8 cellular contexts compared by ENCODE assay signal in genomic region chr4:20422398-20422797, GRCh38.
A peak's percentile ranks its signal among the peaks of the same experiment; 100 is the strongest.
DNase-seq lines count a peak whose midpoint lies in the region; ATAC-seq, FAIRE-seq and TF ChIP-seq lines count a peak whose summit lies in the region.

No MANE protein-coding gene starts in this region.

- DNase-seq in Caco-2 (peak; percentile 55 to 69), GM19239 (ENCODE audit: insufficient read length, low spot score) (no peak), NCI-H2196 (lab: John Stamatoyannopoulos, UW; ENCODE audit: unreplicated experiment) (peak; percentile 2), fibroblast of the conjunctiva (ENCODE audit: low read depth) (peak; percentile 61), progenitor cell of endocrine pancreas (ENCODE audit: low spot score, unreplicated experiment) (peak; percentile 48), activated gamma-delta T cell (lab: John Stamatoyannopoulos, UW) (no peak)
- DNase-seq in activated CD4-positive, alpha-beta T cell treated with anti-CD3 and anti-CD28 coated beads, Interleukin-2, amount 50 U/mL, for 4 hours, result peak; percentile 2 to 10

- CTCF ChIA-PET in Caco-2 (lab: Charles Lee), result interaction anchor here (0.5 to 1.0 kb wide), 3 partner anchors 263 to 379 kb away, joined by 3 to 4 read pairs (median 3); no protein-coding TSS in a partner anchor

- no TSS peak for BruUV-seq in Caco-2 (replicated peaks; lab: Mats Ljungman, UMichigan)

- H3K9me3 ChIP-seq in Caco-2, result no peaks in the 10 kb centered on the region

- no peak overlapping the region for H3K4me3 ChIP-seq in Caco-2 (ENCODE audit: low read depth, low read length)

- H3K36me3 Mint-ChIP-seq in Caco-2 (ENCODE audit: insufficient read depth, unreplicated experiment) (no peaks in the 10 kb centered on the region), progenitor cell of endocrine pancreas (ENCODE audit: insufficient read depth) (no peaks in the 10 kb centered on the region)

- no peaks in the 10 kb centered on the region for H3K9me3 Mint-ChIP-seq in Caco-2 (ENCODE audit: unreplicated experiment)
- H3K9me3 Mint-ChIP-seq in progenitor cell of endocrine pancreas (ENCODE audit: low read depth), result no peaks in the 10 kb centered on the region

- H3K27ac Mint-ChIP-seq in Caco-2 (ENCODE audit: unreplicated experiment), result no peak overlapping the region
- no peak overlapping the region for H3K27ac Mint-ChIP-seq in progenitor cell of endocrine pancreas

- H3K4me3 Mint-ChIP-seq in Caco-2 (ENCODE audit: unreplicated experiment), result no peak overlapping the region
- no peak overlapping the region for H3K4me3 Mint-ChIP-seq in progenitor cell of endocrine pancreas (ENCODE audit: low read depth)

- no peaks in the 10 kb centered on the region for H3K4me1 Mint-ChIP-seq in Caco-2 (ENCODE audit: low read depth, unreplicated experiment)
- H3K4me1 Mint-ChIP-seq in progenitor cell of endocrine pancreas (ENCODE audit: low read depth), result peaks cover 1% of the 10 kb centered on the region

- peak; percentile 73 for ATAC-seq in HG03097 (IDR thresholded peaks at IDR 0.05; ENCODE audit: low FRiP score, unreplicated experiment)

- H3K27me3 Mint-ChIP-seq in Caco-2 (ENCODE audit: insufficient read depth, unreplicated experiment), result peaks cover 12% of the 10 kb centered on the region
- peaks cover 11% of the 10 kb centered on the region for H3K27me3 Mint-ChIP-seq in progenitor cell of endocrine pancreas

- H3K27me3 ChIP-seq in Caco-2 (replicated peaks; ENCODE audit: control insufficient read depth, insufficient read depth, low read length), result no peaks in the 10 kb centered on the region

- no peaks in the 10 kb centered on the region for H3K4me1 ChIP-seq in Caco-2

- TF ChIP-seq CTCF in Caco-2 (IDR thresholded peaks at IDR 0.05; ENCODE audit: insufficient read depth in 1 of 2, low read depth in 1 of 2, low read length in 1 of 2, severe bottlenecking in 1 of 2, unreplicated experiment in 1 of 2) (peak; percentile 62 to 65), progenitor cell of endocrine pancreas (IDR thresholded peaks at IDR 0.05; ENCODE audit: unreplicated experiment) (peak; percentile 72)

- POLR2A ChIA-PET in Caco-2 (lab: Charles Lee), result no interaction called here

- peak; percentile 54 for FAIRE-seq in GM19239 (lab: Jason Lieb, UNC)

- intact Hi-C loops in Caco-2 (cut with micrococcal nuclease; ENCODE audit: unreplicated experiment), result loop anchor here (1.0 kb wide), 2 partner anchors 122 to 263 kb away; no protein-coding TSS in a partner anchor

- no peaks in the 10 kb centered on the region for H3K36me3 ChIP-seq in Caco-2 (ENCODE audit: control insufficient read depth, insufficient read depth, low read length)

Comparison
In these comparisons a context has a peak if more than half of its experiments do, and no peak if none do; other contexts are left out.
1. DNase-seq: peak in Caco-2 (2 of 2), NCI-H2196 (single experiment), activated CD4-positive, alpha-beta T cell treated with anti-CD3 and anti-CD28 coated beads, Interleukin-2, amount 50 U/mL, for 4 hours (2 of 2), fibroblast of the conjunctiva (single experiment) and progenitor cell of endocrine pancreas (single experiment); none in GM19239 (single experiment) and activated gamma-delta T cell (single experiment).